ENCODE assay signal across 1 cellular context in genomic region chr11:20387262-20388095, GRCh38.
A peak's percentile ranks its signal among the peaks of the same experiment; 100 is the strongest.
TF ChIP-seq lines count a peak whose summit lies in the region.

PRMT3 (plus strand) TSS chr11:20387716; CDS start chr11:20387747, 31 bp downstream.

TF ChIP-seq in K562, 482 proteins besides CTCF, POLR2A, EP300 and RAD21 (continued from another document and continues in another):
- TF ChIP-seq RREB1 (CRISPR knock-in tag; IDR thresholded peaks at IDR 0.05), result peak; percentile 84; the same call in 1 of the 2 replicates
- 0 out of 2 replicates have a peak, but pooled peaks have one; percentile 17 for TF ChIP-seq BCOR (IDR thresholded peaks at IDR 0.05)
- peak; percentile 38; the same call in 1 of the 2 replicates for TF ChIP-seq NCOR1 (IDR thresholded peaks at IDR 0.05)
- no peak; the same call in 1 of the 2 replicates for TF ChIP-seq ZNF740 (CRISPR knock-in tag; IDR thresholded peaks at IDR 0.05)
- TF ChIP-seq ZNF740 (tag; IDR thresholded peaks at IDR 0.05), result no peak
- 0 out of 2 replicates have a peak, but pooled peaks have one; percentile 43 for TF ChIP-seq PURB (CRISPR knock-in tag; IDR thresholded peaks at IDR 0.05; ENCODE audit: low read depth)
- peak; percentile 77 for TF ChIP-seq PCBP1 (IDR thresholded peaks at IDR 0.05; ENCODE audit: low read depth, low read length, poor library complexity, severe bottlenecking)
- TF ChIP-seq KAT2B (IDR thresholded peaks at IDR 0.05; ENCODE audit: low read depth, low read length), result no peak
- TF ChIP-seq TBL1XR1 (IDR thresholded peaks at IDR 0.05; ENCODE audit: low read length in 2 of 2), result peak in 1 of 2 experiments; percentile 75; a peak in 1 of 4 replicates
- TF ChIP-seq ZNF639 (CRISPR knock-in tag; conservative IDR thresholded peaks at IDR 0.05 in 1 of 2, IDR thresholded peaks at IDR 0.05 in 1 of 2), result peak in 1 of 2 experiments; percentile 92; a peak in 2 of 4 replicates
- no peak for TF ChIP-seq ZNF347 (CRISPR knock-in tag; IDR thresholded peaks at IDR 0.05; ENCODE audit: low read depth)
- TF ChIP-seq ZNF232 (CRISPR knock-in tag; IDR thresholded peaks at IDR 0.05), result peak; percentile 60; the same call in 1 of the 2 replicates
- TF ChIP-seq USF1 (CRISPR knock-in tag; IDR thresholded peaks at IDR 0.05), result peak; percentile 99
- TF ChIP-seq BRCA1 (IDR thresholded peaks at IDR 0.05), result no peak
- peak; percentile 77; the same call in 1 of the 2 replicates for TF ChIP-seq BRCA1 (CRISPR knock-in tag; IDR thresholded peaks at IDR 0.05)
- no peak for TF ChIP-seq ETS2 (tag; IDR thresholded peaks at IDR 0.05; ENCODE audit: borderline replicate concordance, poor library complexity, severe bottlenecking)
- 0 out of 2 replicates have a peak, but pooled peaks have one; percentile 33 for TF ChIP-seq ZNF511 (CRISPR knock-in tag; IDR thresholded peaks at IDR 0.05)
- TF ChIP-seq TFAP4 (CRISPR knock-in tag; IDR thresholded peaks at IDR 0.05; ENCODE audit: borderline replicate concordance), result peak; percentile 79; the same call in 1 of the 2 replicates
- peak; percentile 55; the same call in 1 of the 2 replicates for TF ChIP-seq HDAC2 (IDR thresholded peaks at IDR 0.05)
- TF ChIP-seq NONO (IDR thresholded peaks at IDR 0.05; ENCODE audit: low read depth in 2 of 2, low read length in 1 of 2), result peak; percentile 45 to 63; a peak in 1 of 4 replicates
- TF ChIP-seq ZNF780A (CRISPR knock-in tag; IDR thresholded peaks at IDR 0.05), result no peak
- TF ChIP-seq KAT7 (CRISPR knock-in tag; IDR thresholded peaks at IDR 0.05; ENCODE audit: borderline replicate concordance), result no peak; the same call in 1 of the 2 replicates
- TF ChIP-seq ZNF717 (CRISPR knock-in tag; IDR thresholded peaks at IDR 0.05), result no peak
- peak; percentile 54; the same call in 1 of the 2 replicates for TF ChIP-seq HNRNPL (IDR thresholded peaks at IDR 0.05; ENCODE audit: low read depth, low read length)
- no peak for TF ChIP-seq NFE2L1 (tag; IDR thresholded peaks at IDR 0.05; ENCODE audit: borderline replicate concordance, low read depth)
- TF ChIP-seq ZNF174 (CRISPR knock-in tag; IDR thresholded peaks at IDR 0.05), result no peak
- peak; percentile 71; the same call in 1 of the 2 replicates for TF ChIP-seq CEBPG (CRISPR knock-in tag; IDR thresholded peaks at IDR 0.05)
- TF ChIP-seq CEBPG (tag; conservative IDR thresholded peaks at IDR 0.05 in 1 of 2, IDR thresholded peaks at IDR 0.05 in 1 of 2), result peak in 1 of 2 experiments; percentile 65; a peak in 3 of 4 replicates
- TF ChIP-seq CCAR2 (IDR thresholded peaks at IDR 0.05; ENCODE audit: low read depth, low read length), result no peak
- peak; percentile 81; the same call in 1 of the 2 replicates for TF ChIP-seq GABPB1 (CRISPR knock-in tag; IDR thresholded peaks at IDR 0.05)
- TF ChIP-seq LCOR (CRISPR knock-in tag; IDR thresholded peaks at IDR 0.05), result peak; percentile 64; the same call in 1 of the 2 replicates
- no peak for TF ChIP-seq ZNF77 (CRISPR knock-in tag; IDR thresholded peaks at IDR 0.05)
- 0 out of 2 replicates have a peak, but pooled peaks have one; percentile 83 for TF ChIP-seq FOXP4 (CRISPR knock-in tag; IDR thresholded peaks at IDR 0.05; ENCODE audit: borderline replicate concordance)
- TF ChIP-seq ZNF57 (CRISPR knock-in tag; IDR thresholded peaks at IDR 0.05), result 0 out of 2 replicates have a peak, but pooled peaks have one; percentile 46
- peak; percentile 74 for TF ChIP-seq POLR2H (tag; IDR thresholded peaks at IDR 0.05; ENCODE audit: low read depth)
- TF ChIP-seq ZNF695 (CRISPR knock-in tag; IDR thresholded peaks at IDR 0.05), result peak; percentile 80; the same call in 1 of the 2 replicates
- TF ChIP-seq ZBED1 (IDR thresholded peaks at IDR 0.05), result peak; percentile 58; the same call in 1 of the 2 replicates
- TF ChIP-seq HDAC6 (IDR thresholded peaks at IDR 0.05; ENCODE audit: low read depth, low read length), result no peak
- peak; percentile 65 for TF ChIP-seq TAF1 (IDR thresholded peaks at IDR 0.05; ENCODE audit: control insufficient read depth, extremely low read depth, insufficient read depth, low read length, severe bottlenecking)
- TF ChIP-seq ATF1 (CRISPR knock-in tag; IDR thresholded peaks at IDR 0.05), result peak; percentile 78
- TF ChIP-seq ATF1 (tag; IDR thresholded peaks at IDR 0.05), result peak; percentile 99
- TF ChIP-seq MYNN (IDR thresholded peaks at IDR 0.05), result peak; percentile 52; the same call in 1 of the 2 replicates
- no peak for TF ChIP-seq MYNN (CRISPR knock-in tag; IDR thresholded peaks at IDR 0.05)
- no peak for TF ChIP-seq MCM3 (IDR thresholded peaks at IDR 0.05)
- peak in 1 of 2 experiments; percentile 83; a peak in 2 of 4 replicates for TF ChIP-seq CSDE1 (IDR thresholded peaks at IDR 0.05)
- TF ChIP-seq FOXM1 (IDR thresholded peaks at IDR 0.05; ENCODE audit: low read depth), result peak; percentile 53; the same call in 1 of the 2 replicates
- TF ChIP-seq FOXM1 (CRISPR knock-in tag; IDR thresholded peaks at IDR 0.05; ENCODE audit: low read depth), result peak; percentile 76; the same call in 1 of the 2 replicates
- TF ChIP-seq RBM22 (IDR thresholded peaks at IDR 0.05; ENCODE audit: low read depth, low read length, poor library complexity, severe bottlenecking), result peak; percentile 80
- TF ChIP-seq ZNF324 (CRISPR knock-in tag; IDR thresholded peaks at IDR 0.05), result 0 out of 2 replicates have a peak, but pooled peaks have one; percentile 15
- TF ChIP-seq PHB2 (IDR thresholded peaks at IDR 0.05; ENCODE audit: low read depth), result no peak
- TF ChIP-seq, protein P1, sequence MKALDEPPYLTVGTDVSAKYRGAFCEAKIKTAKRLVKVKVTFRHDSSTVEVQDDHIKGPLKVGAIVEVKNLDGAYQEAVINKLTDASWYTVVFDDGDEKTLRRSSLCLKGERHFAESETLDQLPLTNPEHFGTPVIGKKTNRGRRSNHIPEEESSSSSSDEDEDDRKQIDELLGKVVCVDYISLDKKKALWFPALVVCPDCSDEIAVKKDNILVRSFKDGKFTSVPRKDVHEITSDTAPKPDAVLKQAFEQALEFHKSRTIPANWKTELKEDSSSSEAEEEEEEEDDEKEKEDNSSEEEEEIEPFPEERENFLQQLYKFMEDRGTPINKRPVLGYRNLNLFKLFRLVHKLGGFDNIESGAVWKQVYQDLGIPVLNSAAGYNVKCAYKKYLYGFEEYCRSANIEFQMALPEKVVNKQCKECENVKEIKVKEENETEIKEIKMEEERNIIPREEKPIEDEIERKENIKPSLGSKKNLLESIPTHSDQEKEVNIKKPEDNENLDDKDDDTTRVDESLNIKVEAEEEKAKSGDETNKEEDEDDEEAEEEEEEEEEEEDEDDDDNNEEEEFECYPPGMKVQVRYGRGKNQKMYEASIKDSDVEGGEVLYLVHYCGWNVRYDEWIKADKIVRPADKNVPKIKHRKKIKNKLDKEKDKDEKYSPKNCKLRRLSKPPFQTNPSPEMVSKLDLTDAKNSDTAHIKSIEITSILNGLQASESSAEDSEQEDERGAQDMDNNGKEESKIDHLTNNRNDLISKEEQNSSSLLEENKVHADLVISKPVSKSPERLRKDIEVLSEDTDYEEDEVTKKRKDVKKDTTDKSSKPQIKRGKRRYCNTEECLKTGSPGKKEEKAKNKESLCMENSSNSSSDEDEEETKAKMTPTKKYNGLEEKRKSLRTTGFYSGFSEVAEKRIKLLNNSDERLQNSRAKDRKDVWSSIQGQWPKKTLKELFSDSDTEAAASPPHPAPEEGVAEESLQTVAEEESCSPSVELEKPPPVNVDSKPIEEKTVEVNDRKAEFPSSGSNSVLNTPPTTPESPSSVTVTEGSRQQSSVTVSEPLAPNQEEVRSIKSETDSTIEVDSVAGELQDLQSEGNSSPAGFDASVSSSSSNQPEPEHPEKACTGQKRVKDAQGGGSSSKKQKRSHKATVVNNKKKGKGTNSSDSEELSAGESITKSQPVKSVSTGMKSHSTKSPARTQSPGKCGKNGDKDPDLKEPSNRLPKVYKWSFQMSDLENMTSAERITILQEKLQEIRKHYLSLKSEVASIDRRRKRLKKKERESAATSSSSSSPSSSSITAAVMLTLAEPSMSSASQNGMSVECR (CRISPR knock-in tag; IDR thresholded peaks at IDR 0.05), result peak; percentile 46
- TF ChIP-seq ZNF140 (CRISPR knock-in tag; IDR thresholded peaks at IDR 0.05), result no peak
